In genomic region chr6:50007821-50008220, GRCh38 we compare ENCODE assay signal across 25 cellular contexts. TPM values are rescaled to one million over a fixed set of nuclear protein-coding genes. Genes with fewer than 3 reads are reported as not detected.
DNase-seq lines count a peak whose midpoint lies in the region; ATAC-seq and TF ChIP-seq lines count a peak whose summit lies in the region.
"Had no signal": no experiment of that assay in that cellular context is flagged by ENCODE, and none has a peak within 500 bp of the region (broad histone marks: within the 10 kb centered on the region; RNA-seq: fewer than 3 reads in every experiment).

No MANE protein-coding gene starts in this region.

- DNase-seq in A172 (ENCODE audit: low spot score) (peak; percentile 59), HCT116 (ENCODE audit: low read depth, low spot score) (no peak), SK-N-SH (no peak), fibroblast of peridontal ligament (ENCODE audit: extremely low read depth) (peak; percentile 3), glutamatergic neuron (no peak), posterior vena cava (ENCODE audit: low spot score) (no peak), endodermal cell (no peak), SK-N-DZ (ENCODE audit: low spot score) (no peak)
- DNase-seq: activated CD4-positive, alpha-beta T cell treated with anti-CD3 and anti-CD28 coated beads for 36 hours; activated CD8-positive, alpha-beta memory T cell treated with anti-CD3 and anti-CD28 coated beads, Interleukin-2, amount 10 ng/mL, durations not matched to agents 7 days and 5 days; activated effector memory CD4-positive, alpha-beta T cell treated with Interleukin-2 at 50 U/mL for 16 hours; C1 segment of cervical spinal cord; DMS153; effector memory CD4-positive, alpha-beta T cell; Karpas-422; NCI-H146; NCI-H748 treated with DMSO at 0.1 percent for 48 hours; psoas muscle; thyroid gland had no signal

- ATAC-seq in HCT116: no peak
- ATAC-seq: activated CD4-positive, alpha-beta T cell treated with anti-CD3 and anti-CD28 coated beads for 36 hours; activated CD8-positive, alpha-beta memory T cell treated with anti-CD3 and anti-CD28 coated beads, Interleukin-2, amount 10 ng/mL, durations not matched to agents 7 days and 5 days; psoas muscle; stimulated activated effector memory CD8-positive, alpha-beta T cell treated with anti-CD3 and anti-CD28 coated beads, Interleukin-12 subunit alpha, Interleukin-12 subunit beta, amount 100 ng/mL, for 72 hours had no signal

- TF ChIP-seq POLR2A in HCT116 (IDR thresholded peaks at IDR 0.05; ENCODE audit: borderline replicate concordance, extremely low read depth, insufficient read depth, insufficient read length): no peak

- H3K4me2 ChIP-seq in HCT116 (ENCODE audit: low read length) (peak overlapping the region; percentile 3; the same call in 1 of the 2 replicates), SK-N-SH (no peak overlapping the region)

- H3K4me1 ChIP-seq in HCT116 (ENCODE audit: control insufficient read depth in 1 of 2, insufficient read depth in 2 of 2, low read length in 2 of 2) (no peaks in the 10 kb centered on the region), SK-N-SH (ENCODE audit: control insufficient read depth in 1 of 2, insufficient read depth in 2 of 2, low read depth in 1 of 2, low read length in 1 of 2) (no peaks in the 10 kb centered on the region), endodermal cell (ENCODE audit: control insufficient read depth, insufficient read depth, low read length) (no peaks in the 10 kb centered on the region)
- H3K4me1 ChIP-seq: psoas muscle, thyroid gland had no signal

- 8% methylated on average over 3 of the region's 3 CpGs for WGBS in SK-N-SH (ENCODE audit: low lambda C conversion rate)
- WGBS in endodermal cell (ENCODE audit: insufficient coverage in 1 of 2, insufficient read length in 1 of 2), 2 experiments: 76 to 100% methylated on average over 1 to 3 of the region's 3 CpGs

- H3K9ac ChIP-seq in HCT116 (ENCODE audit: low read length) (no peak overlapping the region), SK-N-SH (no peak overlapping the region), endodermal cell (ENCODE audit: extremely low read depth, low read length, poor library complexity, severe bottlenecking) (no peak overlapping the region)

- CTCF ChIA-PET in HCT116 (lab: Charles Lee) (no interaction called here), SK-N-SH (lab: Yijun Ruan, JAX) (no interaction called here)

- H3K27ac Mint-ChIP-seq in glutamatergic neuron (ENCODE audit: unreplicated experiment): no peak overlapping the region
- H3K27ac Mint-ChIP-seq in endodermal cell: no peak overlapping the region
- H3K27ac Mint-ChIP-seq: activated CD4-positive, alpha-beta T cell treated with anti-CD3 and anti-CD28 coated beads for 36 hours; activated CD8-positive, alpha-beta memory T cell treated with anti-CD3 and anti-CD28 coated beads, Interleukin-2, amount 10 ng/mL, durations not matched to agents 7 days and 5 days; mesothelial cell of epicardium; stimulated activated effector memory CD8-positive, alpha-beta T cell treated with anti-CD3 and anti-CD28 coated beads, Interleukin-12 subunit alpha, Interleukin-12 subunit beta, amount 100 ng/mL, for 72 hours had no signal

- no peaks in the 10 kb centered on the region for H3F3A ChIP-seq in SK-N-SH (replicated peaks; ENCODE audit: insufficient read depth)

- H3K27me3 Mint-ChIP-seq in glutamatergic neuron (ENCODE audit: unreplicated experiment) (no peaks in the 10 kb centered on the region), endodermal cell (ENCODE audit: insufficient read depth) (no peaks in the 10 kb centered on the region)
- H3K27me3 Mint-ChIP-seq: activated CD4-positive, alpha-beta T cell treated with anti-CD3 and anti-CD28 coated beads for 36 hours; activated CD8-positive, alpha-beta memory T cell treated with anti-CD3 and anti-CD28 coated beads, Interleukin-2, amount 10 ng/mL, durations not matched to agents 7 days and 5 days had no signal

- RAD21 ChIA-PET in HCT116 (lab: Charles Lee; ENCODE audit: low non-redundant PET in 1 of 2, low total read pairs in 2 of 2, uncharacterized antibody in 2 of 2, unreplicated experiment in 2 of 2): no interaction called here

- POLR2A ChIA-PET in HCT116 (lab: Charles Lee) (no interaction called here), SK-N-SH (lab: Yijun Ruan, JAX) (no interaction called here)

- H2AFZ ChIP-seq in HCT116 (ENCODE audit: low read depth, low read length, poor library complexity, severe bottlenecking): no peak overlapping the region
- peak overlapping the region; percentile 27; the same call in 1 of the 2 replicates for H2AFZ ChIP-seq in SK-N-SH (ENCODE audit: low read depth)

- no peaks in the 10 kb centered on the region for H3K9me3 ChIP-seq in HCT116 (ENCODE audit: control insufficient read depth in 1 of 2, insufficient read depth in 1 of 2, low read depth in 1 of 2, low read length in 2 of 2)
- no peaks in the 10 kb centered on the region for H3K9me3 ChIP-seq in SK-N-SH
- no peaks in the 10 kb centered on the region for H3K9me3 ChIP-seq in endodermal cell (ENCODE audit: control insufficient read depth, low read length)
- H3K9me3 ChIP-seq: psoas muscle, thyroid gland had no signal

- peaks cover 7% of the 10 kb centered on the region for H3K4me1 Mint-ChIP-seq in glutamatergic neuron (ENCODE audit: low read depth, unreplicated experiment)
- peaks cover 4% of the 10 kb centered on the region for H3K4me1 Mint-ChIP-seq in endodermal cell
- H3K4me1 Mint-ChIP-seq: activated CD4-positive, alpha-beta T cell treated with anti-CD3 and anti-CD28 coated beads for 36 hours; activated CD8-positive, alpha-beta memory T cell treated with anti-CD3 and anti-CD28 coated beads, Interleukin-2, amount 10 ng/mL, durations not matched to agents 7 days and 5 days; mesothelial cell of epicardium; neural crest cell; stimulated activated effector memory CD8-positive, alpha-beta T cell treated with anti-CD3 and anti-CD28 coated beads, Interleukin-12 subunit alpha, Interleukin-12 subunit beta, amount 100 ng/mL, for 72 hours had no signal

- intact Hi-C loops in HCT116 (cut with micrococcal nuclease): no loop called here
- intact Hi-C loops in posterior vena cava (cut with DNase I): no loop called here

- no peak for TF ChIP-seq RAD21 in HCT116 (IDR thresholded peaks at IDR 0.05; ENCODE audit: low read depth)
- TF ChIP-seq RAD21 in SK-N-SH (IDR thresholded peaks at IDR 0.05; ENCODE audit: low read length): no peak

- no TSS peak for BruUV-seq in HCT116 (replicated peaks; lab: Mats Ljungman, UMichigan)

- H3K27ac ChIP-seq in HCT116 (ENCODE audit: low read depth, low read length) (no peak overlapping the region), SK-N-SH (ENCODE audit: low read depth in 2 of 2, low read length in 1 of 2) (no peak overlapping the region), endodermal cell (ENCODE audit: low read depth, low read length) (no peak overlapping the region)
- H3K27ac ChIP-seq: psoas muscle, thyroid gland had no signal

- H3K4me3 Mint-ChIP-seq in glutamatergic neuron (ENCODE audit: unreplicated experiment) (no peak overlapping the region), endodermal cell (no peak overlapping the region)
- H3K4me3 Mint-ChIP-seq: activated CD4-positive, alpha-beta T cell treated with anti-CD3 and anti-CD28 coated beads for 36 hours; activated CD8-positive, alpha-beta memory T cell treated with anti-CD3 and anti-CD28 coated beads, Interleukin-2, amount 10 ng/mL, durations not matched to agents 7 days and 5 days; mesothelial cell of epicardium; neural crest cell; stimulated activated effector memory CD8-positive, alpha-beta T cell treated with anti-CD3 and anti-CD28 coated beads, Interleukin-12 subunit alpha, Interleukin-12 subunit beta, amount 100 ng/mL, for 72 hours had no signal

- H3K36me3 ChIP-seq in HCT116 (ENCODE audit: control insufficient read depth in 1 of 2, insufficient read depth in 2 of 2, low read length in 2 of 2) (no peaks in the 10 kb centered on the region), SK-N-SH (replicated peaks in 1 of 2; ENCODE audit: control insufficient read depth in 1 of 2, insufficient read depth in 2 of 2, low read length in 1 of 2) (no peaks in the 10 kb centered on the region), endodermal cell (ENCODE audit: control insufficient read depth, insufficient read depth, low read length) (no peaks in the 10 kb centered on the region)
- H3K36me3 ChIP-seq: thyroid gland had no signal

- H4K20me1 ChIP-seq in HCT116 (ENCODE audit: insufficient read depth): no peaks in the 10 kb centered on the region
- no peaks in the 10 kb centered on the region for H4K20me1 ChIP-seq in SK-N-SH (ENCODE audit: insufficient read depth)

- H3K9me3 Mint-ChIP-seq in glutamatergic neuron (ENCODE audit: unreplicated experiment) (no peaks in the 10 kb centered on the region), endodermal cell (no peaks in the 10 kb centered on the region)
- H3K9me3 Mint-ChIP-seq: mesothelial cell of epicardium, neural crest cell had no signal

- H3K27me3 ChIP-seq in HCT116 (ENCODE audit: insufficient read depth, low read length): no peaks in the 10 kb centered on the region
- no peaks in the 10 kb centered on the region for H3K27me3 ChIP-seq in SK-N-SH (ENCODE audit: insufficient read depth)
- no peaks in the 10 kb centered on the region for H3K27me3 ChIP-seq in endodermal cell (ENCODE audit: control insufficient read depth, insufficient read depth, low read length, poor library complexity, severe bottlenecking)
- H3K27me3 ChIP-seq: thyroid gland had no signal

- H3K9me2 ChIP-seq in HCT116 (ENCODE audit: insufficient read depth): no peaks in the 10 kb centered on the region
- H3K9me2 ChIP-seq in SK-N-SH: no peaks in the 10 kb centered on the region

- no peak for TF ChIP-seq EP300 in SK-N-SH (IDR thresholded peaks at IDR 0.05; ENCODE audit: borderline replicate concordance in 1 of 2, low read depth in 1 of 2, low read length in 1 of 2)

- H3K79me2 ChIP-seq in HCT116 (ENCODE audit: insufficient read depth, low read length): no peaks in the 10 kb centered on the region
- no peaks in the 10 kb centered on the region for H3K79me2 ChIP-seq in SK-N-SH (ENCODE audit: insufficient read depth)

- TF ChIP-seq CTCF in HCT116 (IDR thresholded peaks at IDR 0.05 in 2 of 3, conservative IDR thresholded peaks at IDR 0.05 in 1 of 3; ENCODE audit: borderline replicate concordance in 1 of 3, insufficient read depth in 1 of 3, low read depth in 2 of 3, low read length in 2 of 3): no peak
- TF ChIP-seq CTCF in SK-N-SH (IDR thresholded peaks at IDR 0.05): no peak
- TF ChIP-seq CTCF in glutamatergic neuron (IDR thresholded peaks at IDR 0.05; ENCODE audit: partially characterized antibody, unreplicated experiment): no peak
- TF ChIP-seq CTCF in endodermal cell (conservative IDR thresholded peaks at IDR 0.05): no peak

- H3K4me3 ChIP-seq in HCT116 (replicated peaks in 1 of 2; ENCODE audit: low read depth in 1 of 2, low read length in 2 of 2) (no peak overlapping the region), SK-N-SH (ENCODE audit: low read depth in 2 of 2, low read length in 1 of 2) (no peak overlapping the region), endodermal cell (ENCODE audit: low read length) (no peak overlapping the region)
- H3K4me3 ChIP-seq: psoas muscle, thyroid gland had no signal

- H3K36me3 Mint-ChIP-seq in glutamatergic neuron (ENCODE audit: unreplicated experiment): no peaks in the 10 kb centered on the region
- H3K36me3 Mint-ChIP-seq in endodermal cell (ENCODE audit: low read depth): no peaks in the 10 kb centered on the region
- H3K36me3 Mint-ChIP-seq: activated CD8-positive, alpha-beta memory T cell treated with anti-CD3 and anti-CD28 coated beads, Interleukin-2, amount 10 ng/mL, durations not matched to agents 7 days and 5 days; mesothelial cell of epicardium; stimulated activated effector memory CD8-positive, alpha-beta T cell treated with anti-CD3 and anti-CD28 coated beads, Interleukin-12 subunit alpha, Interleukin-12 subunit beta, amount 100 ng/mL, for 72 hours had no signal

RNA-seq across cellular contexts. Expression of gene DEFB110, which starts 14.0 kb away (rescaled TPM):
- total RNA-seq in A172 (2014; rRNA removed; shearing (Covaris generic)): not detected in 2 replicates
- total RNA-seq in HCT116 (2021; ENCODE audit: unreplicated experiment): not detected
- polyA plus RNA-seq in HCT116 (2012): not detected in 2 replicates
- polyA plus RNA-seq in SK-N-SH (2012; rRNA removed): not detected in 2 replicates
- not detected in 2 replicates for polyA plus RNA-seq in SK-N-SH (2012; cell fraction: cytosol; rRNA removed)
- not detected in 2 replicates for polyA plus RNA-seq in SK-N-SH (2012; cell fraction: nucleus; rRNA removed)
- not detected for total RNA-seq in glutamatergic neuron (ENCODE audit: unreplicated experiment)
- not detected for total RNA-seq in posterior vena cava
- not detected for total RNA-seq in endodermal cell
- not detected for polyA plus RNA-seq in endodermal cell (2013, experiment 1 of 2)
- not detected for polyA plus RNA-seq in endodermal cell (2013, experiment 2 of 2)
- not detected in 2 replicates for polyA plus RNA-seq in SK-N-DZ (2014; cell fraction: cytosol; rRNA removed)
- polyA plus RNA-seq in SK-N-DZ (2014; cell fraction: nucleus; rRNA removed): not detected in 2 replicates
- total RNA-seq: activated CD4-positive, alpha-beta T cell treated with anti-CD3 and anti-CD28 coated beads for 36 hours; activated CD8-positive, alpha-beta memory T cell treated with anti-CD3 and anti-CD28 coated beads, Interleukin-2, amount 10 ng/mL, durations not matched to agents 7 days and 5 days; chondrocyte; mesothelial cell of epicardium; neural crest cell; OCI-LY7; psoas muscle; thyroid gland had no signal
- polyA plus RNA-seq: adipose tissue, psoas muscle had no signal

RNA-seq across cellular contexts. Expression of gene DEFB113, which starts 38.4 kb away (rescaled TPM):
- not detected in 2 replicates for total RNA-seq in A172 (2014; rRNA removed; shearing (Covaris generic))
- total RNA-seq in HCT116 (2021; ENCODE audit: unreplicated experiment): not detected
- not detected in 2 replicates for polyA plus RNA-seq in HCT116 (2012)
- not detected in 2 replicates for polyA plus RNA-seq in SK-N-SH (2012; rRNA removed)
- not detected in 2 replicates for polyA plus RNA-seq in SK-N-SH (2012; cell fraction: cytosol; rRNA removed)
- polyA plus RNA-seq in SK-N-SH (2012; cell fraction: nucleus; rRNA removed): not detected in 2 replicates
- total RNA-seq in glutamatergic neuron (ENCODE audit: unreplicated experiment): not detected
- total RNA-seq in posterior vena cava: not detected
- not detected for total RNA-seq in endodermal cell
- not detected for polyA plus RNA-seq in endodermal cell (2013, experiment 1 of 2)
- polyA plus RNA-seq in endodermal cell (2013, experiment 2 of 2): not detected
- not detected in 2 replicates for polyA plus RNA-seq in SK-N-DZ (2014; cell fraction: cytosol; rRNA removed)
- not detected in 2 replicates for polyA plus RNA-seq in SK-N-DZ (2014; cell fraction: nucleus; rRNA removed)
- total RNA-seq: activated CD4-positive, alpha-beta T cell treated with anti-CD3 and anti-CD28 coated beads for 36 hours; activated CD8-positive, alpha-beta memory T cell treated with anti-CD3 and anti-CD28 coated beads, Interleukin-2, amount 10 ng/mL, durations not matched to agents 7 days and 5 days; chondrocyte; mesothelial cell of epicardium; neural crest cell; OCI-LY7; psoas muscle; thyroid gland had no signal
- polyA plus RNA-seq: adipose tissue, psoas muscle had no signal

RNA-seq across cellular contexts. Expression of gene DEFB112, which starts 41.9 kb away (rescaled TPM):
- total RNA-seq in A172 (2014; rRNA removed; shearing (Covaris generic)): not detected in 2 replicates
- total RNA-seq in HCT116 (2021; ENCODE audit: unreplicated experiment) (not detected), glutamatergic neuron (ENCODE audit: unreplicated experiment) (not detected), posterior vena cava (not detected), endodermal cell (not detected)
- not detected in 2 replicates for polyA plus RNA-seq in HCT116 (2012)
- not detected in 2 replicates for polyA plus RNA-seq in SK-N-SH (2012; rRNA removed)
- polyA plus RNA-seq in SK-N-SH (2012; cell fraction: cytosol; rRNA removed): not detected in 2 replicates
- polyA plus RNA-seq in SK-N-SH (2012; cell fraction: nucleus; rRNA removed): not detected in 2 replicates
- polyA plus RNA-seq in endodermal cell (2013, experiment 1 of 2): not detected
- polyA plus RNA-seq in endodermal cell (2013, experiment 2 of 2): not detected
- polyA plus RNA-seq in SK-N-DZ (2014; cell fraction: cytosol; rRNA removed): not detected in 2 replicates
- polyA plus RNA-seq in SK-N-DZ (2014; cell fraction: nucleus; rRNA removed): not detected in 2 replicates
- total RNA-seq: activated CD4-positive, alpha-beta T cell treated with anti-CD3 and anti-CD28 coated beads for 36 hours; activated CD8-positive, alpha-beta memory T cell treated with anti-CD3 and anti-CD28 coated beads, Interleukin-2, amount 10 ng/mL, durations not matched to agents 7 days and 5 days; chondrocyte; mesothelial cell of epicardium; neural crest cell; OCI-LY7; psoas muscle; thyroid gland had no signal
- polyA plus RNA-seq: adipose tissue, psoas muscle had no signal

RNA-seq across cellular contexts. Expression of gene DEFB114, which starts 43.9 kb away (rescaled TPM):
- total RNA-seq in A172 (2014; rRNA removed; shearing (Covaris generic)): not detected in 2 replicates
- total RNA-seq in HCT116 (2021; ENCODE audit: unreplicated experiment): not detected
- not detected in 2 replicates for polyA plus RNA-seq in HCT116 (2012)
- polyA plus RNA-seq in SK-N-SH (2012; rRNA removed): not detected in 2 replicates
- not detected in 2 replicates for polyA plus RNA-seq in SK-N-SH (2012; cell fraction: cytosol; rRNA removed)
- not detected in 2 replicates for polyA plus RNA-seq in SK-N-SH (2012; cell fraction: nucleus; rRNA removed)
- total RNA-seq in glutamatergic neuron (ENCODE audit: unreplicated experiment): not detected
- total RNA-seq in posterior vena cava: not detected
- not detected for total RNA-seq in endodermal cell
- polyA plus RNA-seq in endodermal cell (2013, experiment 1 of 2): not detected
- not detected for polyA plus RNA-seq in endodermal cell (2013, experiment 2 of 2)
- not detected in 2 replicates for polyA plus RNA-seq in SK-N-DZ (2014; cell fraction: cytosol; rRNA removed)
- polyA plus RNA-seq in SK-N-DZ (2014; cell fraction: nucleus; rRNA removed): not detected in 2 replicates
- total RNA-seq: activated CD4-positive, alpha-beta T cell treated with anti-CD3 and anti-CD28 coated beads for 36 hours; activated CD8-positive, alpha-beta memory T cell treated with anti-CD3 and anti-CD28 coated beads, Interleukin-2, amount 10 ng/mL, durations not matched to agents 7 days and 5 days; chondrocyte; mesothelial cell of epicardium; neural crest cell; OCI-LY7; psoas muscle; thyroid gland had no signal
- polyA plus RNA-seq: adipose tissue, psoas muscle had no signal

Comparison
In these comparisons a context has a peak if more than half of its experiments do, and no peak if none do; other contexts are left out.
1. DNase-seq: peak in A172 (single experiment) and fibroblast of peridontal ligament (single experiment); none in HCT116 (single experiment), SK-N-SH (single experiment), glutamatergic neuron (single experiment), posterior vena cava (single experiment), endodermal cell (single experiment) and SK-N-DZ (single experiment).